ENCODE assay signal across 2 cellular contexts in the genomic region with DNA sequence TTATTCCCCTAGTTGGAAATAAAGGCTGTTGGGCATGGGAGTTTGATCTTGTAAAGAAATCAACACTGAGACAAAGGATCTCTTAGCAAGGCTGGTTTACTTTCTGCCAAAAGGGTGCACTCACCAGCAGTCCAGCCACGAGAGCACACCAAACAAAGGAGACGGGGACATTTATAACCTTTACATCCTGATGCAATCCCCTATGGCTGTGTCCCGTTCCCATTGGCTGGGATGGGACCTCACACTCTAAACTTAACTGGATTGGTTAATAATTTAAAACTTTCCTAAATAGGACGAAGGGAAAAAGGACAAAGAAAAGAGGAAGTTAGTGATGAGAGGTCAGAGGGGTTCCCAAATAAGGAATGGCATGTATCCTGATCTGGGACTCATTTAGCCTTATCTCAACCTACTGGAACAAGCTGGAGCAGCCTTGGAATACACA.
TF ChIP-seq lines count a peak whose summit lies in the region.

No MANE protein-coding gene starts in this region.

TF ChIP-seq in IMR-90, 13 proteins besides CTCF, POLR2A, EP300 and RAD21:
- TF ChIP-seq MAFK (IDR thresholded peaks at IDR 0.05; ENCODE audit: low read depth, low read length) (no peak), BHLHE40 (IDR thresholded peaks at IDR 0.05; ENCODE audit: low read depth, low read length) (no peak), CEBPB (IDR thresholded peaks at IDR 0.05; ENCODE audit: low read depth, low read length) (no peak), RCOR1 (IDR thresholded peaks at IDR 0.05; ENCODE audit: insufficient replicate concordance, low read length) (no peak), SMC3 (IDR thresholded peaks at IDR 0.05; ENCODE audit: low read depth, low read length) (no peak), MAZ (IDR thresholded peaks at IDR 0.05; ENCODE audit: borderline replicate concordance, low read depth, low read length) (no peak), CHD1 (IDR thresholded peaks at IDR 0.05; ENCODE audit: low read depth, low read length) (no peak), RFX5 (IDR thresholded peaks at IDR 0.05; ENCODE audit: low read depth, low read length) (no peak), MXI1 (IDR thresholded peaks at IDR 0.05; ENCODE audit: borderline replicate concordance, low read depth, low read length) (no peak)
- TF ChIP-seq, protein P1, sequence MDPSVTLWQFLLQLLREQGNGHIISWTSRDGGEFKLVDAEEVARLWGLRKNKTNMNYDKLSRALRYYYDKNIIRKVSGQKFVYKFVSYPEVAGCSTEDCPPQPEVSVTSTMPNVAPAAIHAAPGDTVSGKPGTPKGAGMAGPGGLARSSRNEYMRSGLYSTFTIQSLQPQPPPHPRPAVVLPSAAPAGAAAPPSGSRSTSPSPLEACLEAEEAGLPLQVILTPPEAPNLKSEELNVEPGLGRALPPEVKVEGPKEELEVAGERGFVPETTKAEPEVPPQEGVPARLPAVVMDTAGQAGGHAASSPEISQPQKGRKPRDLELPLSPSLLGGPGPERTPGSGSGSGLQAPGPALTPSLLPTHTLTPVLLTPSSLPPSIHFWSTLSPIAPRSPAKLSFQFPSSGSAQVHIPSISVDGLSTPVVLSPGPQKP (IDR thresholded peaks at IDR 0.05; ENCODE audit: borderline replicate concordance, low read depth, low read length): no peak

TF ChIP-seq in H1, 55 proteins besides CTCF, POLR2A, EP300 and RAD21:
- peak; percentile 68 for TF ChIP-seq CEBPB (IDR thresholded peaks at IDR 0.05; ENCODE audit: low read depth, low read length)
- no peak for TF ChIP-seq CHD1 (IDR thresholded peaks at IDR 0.05; ENCODE audit: low read depth, low read length)
- TF ChIP-seq GABPA (IDR thresholded peaks at IDR 0.05; ENCODE audit: borderline replicate concordance, insufficient read depth, low read length): no peak
- no peak for TF ChIP-seq CREB1 (IDR thresholded peaks at IDR 0.05)
- no peak for TF ChIP-seq KDM1A (IDR thresholded peaks at IDR 0.05; ENCODE audit: borderline replicate concordance, low read length)
- peak; percentile 76 for TF ChIP-seq POLR2AphosphoS5 (IDR thresholded peaks at IDR 0.05; ENCODE audit: low read depth, low read length)
- no peak for TF ChIP-seq ZNF274 (IDR thresholded peaks at IDR 0.05; ENCODE audit: borderline replicate concordance, extremely low read depth, low read length)
- peak; percentile 28 for TF ChIP-seq TAF7 (optimal IDR thresholded peaks at IDR 0.05; ENCODE audit: borderline replicate concordance, low read depth, low read length)
- TF ChIP-seq TBP (IDR thresholded peaks at IDR 0.05; ENCODE audit: low read depth, low read length): peak; percentile 79
- TF ChIP-seq SUZ12 (IDR thresholded peaks at IDR 0.05; ENCODE audit: low read length): no peak
- TF ChIP-seq TAF1 (IDR thresholded peaks at IDR 0.05; ENCODE audit: low read depth, low read length): peak; percentile 62; the same call in 1 of the 2 replicates
- peak; percentile 81; the same call in 1 of the 2 replicates for TF ChIP-seq SRF (IDR thresholded peaks at IDR 0.05; ENCODE audit: low read depth, low read length)
- no peak for TF ChIP-seq FOSL1 (IDR thresholded peaks at IDR 0.05; ENCODE audit: insufficient read depth, low read depth, low read length)
